In the genomic region with DNA sequence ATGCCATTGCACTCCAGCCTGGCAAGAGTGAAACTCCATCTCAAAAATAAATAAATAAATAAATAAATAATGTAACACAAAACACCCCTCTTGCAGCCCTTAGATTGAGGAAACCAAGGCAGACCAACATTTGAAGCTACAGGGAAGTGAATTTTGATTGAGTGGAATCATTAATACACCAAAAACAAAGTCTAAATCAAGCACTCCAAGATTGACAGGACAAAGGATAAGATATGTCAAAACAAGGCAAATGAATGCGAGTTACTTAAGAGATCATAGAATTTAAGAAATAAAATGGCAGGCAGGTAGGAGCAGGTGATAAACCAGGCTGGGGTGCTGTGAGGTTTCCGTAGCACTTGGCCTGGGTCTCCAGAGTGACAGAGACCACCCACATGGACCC, we compare ENCODE assay signal across 28 cellular contexts.
"Had no signal": no experiment of that assay in that cellular context is flagged by ENCODE, and none has a peak within 500 bp of the region (broad histone marks: within the 10 kb centered on the region; RNA-seq: fewer than 3 reads in every experiment).

No MANE protein-coding gene starts in this region.

- H3K27ac Mint-ChIP-seq: naive thymus-derived CD8-positive, alpha-beta T cell; natural killer cell treated with Interleukin-12 subunit alpha and Interleukin-12 subunit beta and Interleukin-15 and Interleukin-18, amount 100 ng/mL, for 72 hours; nephron progenitor cell; neural progenitor cell; progenitor cell of endocrine pancreas; stimulated activated effector memory CD8-positive, alpha-beta T cell treated with anti-CD3 and anti-CD28 coated beads, Interleukin-12 subunit alpha, Interleukin-12 subunit beta, amount 100 ng/mL, for 72 hours; stimulated activated naive B cell treated with anti-CD40 and anti-IgM and Interleukin-4, amounts not matched to agents 10 μg/mL and 1 μg/mL and 100 μg/mL, for 72 hours; stimulated activated naive CD8-positive, alpha-beta T cell treated with anti-CD3 and anti-CD28 coated beads, Interleukin-15, Interleukin-2, amounts not matched to agents 100 ng/mL and 50 ng/mL, for 24 hours had no signal

- H3K4me3 Mint-ChIP-seq: naive thymus-derived CD8-positive, alpha-beta T cell; natural killer cell treated with Interleukin-12 subunit alpha and Interleukin-12 subunit beta and Interleukin-15 and Interleukin-18, amount 100 ng/mL, for 72 hours; nephron progenitor cell; neural progenitor cell; stimulated activated effector memory CD8-positive, alpha-beta T cell treated with anti-CD3 and anti-CD28 coated beads, Interleukin-12 subunit alpha, Interleukin-12 subunit beta, amount 100 ng/mL, for 72 hours; stimulated activated naive B cell treated with anti-CD40 and anti-IgM and Interleukin-4, amounts not matched to agents 10 μg/mL and 1 μg/mL and 100 μg/mL, for 72 hours; stimulated activated naive CD8-positive, alpha-beta T cell treated with anti-CD3 and anti-CD28 coated beads, Interleukin-15, Interleukin-2, amounts not matched to agents 100 ng/mL and 50 ng/mL, for 24 hours had no signal

- H3K36me3 Mint-ChIP-seq: naive thymus-derived CD8-positive, alpha-beta T cell; natural killer cell treated with Interleukin-12 subunit alpha and Interleukin-12 subunit beta and Interleukin-15 and Interleukin-18, amount 100 ng/mL, for 72 hours; neural progenitor cell; stimulated activated effector memory CD8-positive, alpha-beta T cell treated with anti-CD3 and anti-CD28 coated beads, Interleukin-12 subunit alpha, Interleukin-12 subunit beta, amount 100 ng/mL, for 72 hours; stimulated activated naive B cell treated with anti-CD40 and anti-IgM and Interleukin-4, amounts not matched to agents 10 μg/mL and 1 μg/mL and 100 μg/mL, for 72 hours had no signal

- H3K27me3 Mint-ChIP-seq: progenitor cell of endocrine pancreas had no signal

- H3K27ac ChIP-seq: neural progenitor cell, ovary, parathyroid adenoma, psoas muscle, right lobe of liver, sigmoid colon, stomach, thoracic aorta, thyroid gland, tibial nerve, upper lobe of left lung, vagina had no signal

- H3K9me3 Mint-ChIP-seq: naive thymus-derived CD8-positive, alpha-beta T cell; natural killer cell treated with Interleukin-12 subunit alpha and Interleukin-12 subunit beta and Interleukin-15 and Interleukin-18, amount 100 ng/mL, for 72 hours; nephron progenitor cell; neural progenitor cell; stimulated activated effector memory CD8-positive, alpha-beta T cell treated with anti-CD3 and anti-CD28 coated beads, Interleukin-12 subunit alpha, Interleukin-12 subunit beta, amount 100 ng/mL, for 72 hours; stimulated activated naive B cell treated with anti-CD40 and anti-IgM and Interleukin-4, amounts not matched to agents 10 μg/mL and 1 μg/mL and 100 μg/mL, for 72 hours; stimulated activated naive CD8-positive, alpha-beta T cell treated with anti-CD3 and anti-CD28 coated beads, Interleukin-15, Interleukin-2, amounts not matched to agents 100 ng/mL and 50 ng/mL, for 24 hours had no signal

- DNase-seq: naive thymus-derived CD8-positive, alpha-beta T cell; nephron progenitor cell; occipital lobe; ovary; psoas muscle; right cardiac atrium; right lobe of liver; sigmoid colon; small intestine; stimulated activated CD4-positive, alpha-beta T cell treated with anti-CD3 and anti-CD28 coated beads, Interleukin-15, amount 100 ng/mL, for 24 hours; stimulated activated CD4-positive, alpha-beta T cell treated with anti-CD3 and anti-CD28 coated beads, Interleukin-2, amount 100 ng/mL, for 24 hours; stimulated activated CD4-positive, alpha-beta T cell treated with anti-CD3 and anti-CD28 coated beads, Interleukin-2, amount 100 ng/mL, for 48 hours; stimulated activated CD4-positive, alpha-beta T cell treated with anti-CD3 and anti-CD28 coated beads, Interleukin-4, amount 100 ng/mL, for 24 hours; stimulated activated naive B cell treated with anti-CD40 and anti-IgM and Interleukin-4, amounts not matched to agents 10 μg/mL and 1 μg/mL and 100 μg/mL, for 72 hours; stimulated activated naive CD4-positive, alpha-beta T cell treated with Interleukin-2 at 50 U/mL for 16 hours; stomach; thyroid gland; trophoblast cell; upper lobe of left lung had no signal

- H3K4me1 Mint-ChIP-seq: naive thymus-derived CD8-positive, alpha-beta T cell; nephron progenitor cell; stimulated activated effector memory CD8-positive, alpha-beta T cell treated with anti-CD3 and anti-CD28 coated beads, Interleukin-12 subunit alpha, Interleukin-12 subunit beta, amount 100 ng/mL, for 72 hours; stimulated activated naive B cell treated with anti-CD40 and anti-IgM and Interleukin-4, amounts not matched to agents 10 μg/mL and 1 μg/mL and 100 μg/mL, for 72 hours had no signal
